14 cellular contexts compared by ENCODE assay signal in genomic region chr22:37122598-37123180, GRCh38. TPM values are rescaled to one million over a fixed set of nuclear protein-coding genes. Genes with fewer than 3 reads are reported as not detected.
DNase-seq lines count a peak whose midpoint lies in the region; ATAC-seq and TF ChIP-seq lines count a peak whose summit lies in the region.
"Had no signal": no experiment of that assay in that cellular context is flagged by ENCODE, and none has a peak within 500 bp of the region (broad histone marks: within the 10 kb centered on the region; RNA-seq: fewer than 3 reads in every experiment).

No MANE protein-coding gene starts in this region.

- no peak for TF ChIP-seq POLR2A in spleen (IDR thresholded peaks at IDR 0.05)

- ATAC-seq in left lobe of liver (no peak), HG02763 (IDR thresholded peaks at IDR 0.05; ENCODE audit: unreplicated experiment) (no peak)

- H2AFZ ChIP-seq in MM.1S (ENCODE audit: low read length), result no peak overlapping the region

- TF ChIP-seq CTCF in MM.1S (IDR thresholded peaks at IDR 0.05; ENCODE audit: low read length) (no peak), spleen (IDR thresholded peaks at IDR 0.05 in 8 of 11, conservative IDR thresholded peaks at IDR 0.05 in 3 of 11) (peak in 1 of 11 experiments; percentile 2)

- 77 to 85% (median 80%) methylated on average over 3 of the region's 3 CpGs for WGBS in spleen, 5 donors

- no peaks in the 10 kb centered on the region for H3K9me3 ChIP-seq in MM.1S (replicated peaks; ENCODE audit: insufficient read depth, low read length)
- H3K9me3 ChIP-seq in duodenal mucosa (ENCODE audit: control insufficient read depth in 1 of 2, low read length in 2 of 2), result no peaks in the 10 kb centered on the region
- H3K9me3 ChIP-seq in spleen, result no peaks in the 10 kb centered on the region
- H3K9me3 ChIP-seq: ovary, thoracic aorta had no signal

- H3K79me2 ChIP-seq in MM.1S (ENCODE audit: low read length), result no peaks in the 10 kb centered on the region

- H3K27ac ChIP-seq in MM.1S (ENCODE audit: low read length) (no peak overlapping the region), duodenal mucosa (ENCODE audit: low read depth, low read length) (peak overlapping the region; percentile 33), spleen (peak overlapping the region; percentile 46 to 88 (median 70))
- H3K27ac ChIP-seq: ovary, thoracic aorta had no signal

- H3K4me2 ChIP-seq in MM.1S (ENCODE audit: low read depth, low read length), result peak overlapping the region; percentile 57; the same call in 1 of the 2 replicates

- no peaks in the 10 kb centered on the region for H3K36me3 ChIP-seq in MM.1S (replicated peaks; ENCODE audit: insufficient read depth, low read length)
- H3K36me3 ChIP-seq in duodenal mucosa (ENCODE audit: control insufficient read depth in 1 of 2, insufficient read depth in 2 of 2, low read length in 2 of 2), result no peaks in the 10 kb centered on the region
- peaks cover 0 to 15% (median 0%) of the 10 kb centered on the region in 6 donors for H3K36me3 ChIP-seq in spleen
- H3K36me3 ChIP-seq: ovary, thoracic aorta had no signal

- no peak overlapping the region for H3K9ac ChIP-seq in MM.1S (ENCODE audit: low read length)
- H3K9ac ChIP-seq in duodenal mucosa (ENCODE audit: low read depth in 1 of 2, low read length in 2 of 2), result no peak overlapping the region

- DNase-seq in activated CD8-positive, alpha-beta memory T cell treated with anti-CD3 and anti-CD28 coated beads, Interleukin-2, amount 50 U/mL, for 48 hours, result peak; percentile 48
- no peak for DNase-seq in activated CD8-positive, alpha-beta memory T cell treated with anti-CD3 and anti-CD28 coated beads for 24 hours
- DNase-seq in MM.1S, result no peak
- no peak for DNase-seq in spleen
- DNase-seq in left lobe of liver (ENCODE audit: low spot score), result no peak
- DNase-seq in dedifferentiated amniotic fluid mesenchymal stem cell (ENCODE audit: extremely low spot score), result no peak
- DNase-seq: NCI-H1048, ovary had no signal

- no peaks in the 10 kb centered on the region for H3K9me2 ChIP-seq in MM.1S (replicated peaks; ENCODE audit: insufficient read depth, low read length)

- H4K20me1 ChIP-seq in MM.1S (ENCODE audit: insufficient read depth, low read length), result no peaks in the 10 kb centered on the region

- intact Hi-C loops in spleen (cut with DNase I; ENCODE audit: low total_unique reads), result no loop called here

- H3K4me3 ChIP-seq in MM.1S (ENCODE audit: low read length), result no peak overlapping the region
- no peak overlapping the region for H3K4me3 ChIP-seq in duodenal mucosa (ENCODE audit: low read depth in 1 of 2, low read length in 2 of 2)
- no peak overlapping the region for H3K4me3 ChIP-seq in spleen
- H3K4me3 ChIP-seq: ovary, thoracic aorta had no signal

- H3K4me1 ChIP-seq in MM.1S (ENCODE audit: low read length), result peaks cover 10% of the 10 kb centered on the region; the same call in 1 of the 2 replicates
- H3K4me1 ChIP-seq in duodenal mucosa (ENCODE audit: control insufficient read depth in 1 of 2, insufficient read depth in 2 of 2, low read length in 2 of 2), result no peaks in the 10 kb centered on the region
- H3K4me1 ChIP-seq in spleen, result peaks cover 0 to 31% (median 16%) of the 10 kb centered on the region in 6 donors

- peaks cover 34% of the 10 kb centered on the region for H3K27me3 ChIP-seq in MM.1S (replicated peaks; ENCODE audit: insufficient read depth, low read length)
- H3K27me3 ChIP-seq in duodenal mucosa (ENCODE audit: control insufficient read depth in 1 of 2, insufficient read depth in 2 of 2, low read length in 2 of 2), result no peaks in the 10 kb centered on the region
- peaks cover 0 to 2% (median 0%) of the 10 kb centered on the region in 7 donors for H3K27me3 ChIP-seq in spleen (replicated peaks in 1 of 7)
- H3K27me3 ChIP-seq: ovary had no signal

- H3F3A ChIP-seq in MM.1S (ENCODE audit: insufficient read depth, low read length), result no peaks in the 10 kb centered on the region

RNA-seq across cellular contexts. Expression of gene TMPRSS6, which starts 13.2 kb away (rescaled TPM):
- total RNA-seq in spleen (under 1 TPM in 2 of 7 donors, not detected in 5; 0.54 to 0.55 TPM), left lobe of liver (107 TPM)
- under 1 TPM; 0.09 to 0.28 (median 0.26) TPM for polyA plus RNA-seq in spleen
- total RNA-seq: fibroblast of lung, HFFc6, lung microvascular endothelial cell, thoracic aorta had no signal
- polyA plus RNA-seq: fibroblast of lung had no signal

RNA-seq across cellular contexts. Expression of gene IL2RB, which starts 27.0 kb away (rescaled TPM):
- total RNA-seq in spleen (10 to 100 TPM; 20.6 to 75.2 (median 51.5) TPM), left lobe of liver (1.1 TPM)
- polyA plus RNA-seq in spleen, result 1 to 10 TPM; 3.7 to 5.9 (median 3.9) TPM
- total RNA-seq: fibroblast of lung, HFFc6, lung microvascular endothelial cell had no signal

Comparison
In these comparisons a context has a peak if more than half of its experiments do, and no peak if none do; other contexts are left out.
1. RNA of gene TMPRSS6, which starts 13.2 kb away (total RNA-seq): 107 TPM in left lobe of liver (single experiment); 0.54 to 0.55 TPM in spleen; every median in the first group is over 10 times any median in the second.
2. RNA of gene IL2RB, which starts 27.0 kb away (total RNA-seq): 20.6 to 75.2 TPM in spleen; 1.1 TPM in left lobe of liver (single experiment); every median in the first group is over 10 times any median in the second.